30 cellular contexts compared by ENCODE assay signal in genomic region chr5:173340451-173340850, GRCh38.
"Had no signal": no experiment of that assay in that cellular context is flagged by ENCODE, and none has a peak within 500 bp of the region (broad histone marks: within the 10 kb centered on the region; RNA-seq: fewer than 3 reads in every experiment).

No MANE protein-coding gene starts in this region.

- H3K4me3 ChIP-seq: SJCRH30, SK-N-MC had no signal

- H3K9me3 ChIP-seq: SJCRH30 had no signal

- H3K27ac ChIP-seq: brain microvascular endothelial cell, RWPE1, SJCRH30, SK-N-MC, WERI-Rb-1 had no signal

- ATAC-seq: activated T-cell treated with anti-CD3 and anti-CD28 coated beads, Interleukin-2, amount 50 U/mL, for 72 hours; activated T-helper 17 cell treated with anti-CD3 and anti-CD28 coated beads, Interleukin-2, amount 50 U/mL, for 72 hours; PC-3 had no signal

- DNase-seq: activated CD4-positive, alpha-beta memory T cell treated with anti-CD3 and anti-CD28 coated beads, Interleukin-2, amount 10 ng/mL, durations not matched to agents 7 days and 5 days; activated CD4-positive, alpha-beta T cell treated with anti-CD3 and anti-CD28 coated beads for 1 hour; activated CD4-positive, alpha-beta T cell treated with anti-CD3 and anti-CD28 coated beads for 48 hours; activated CD4-positive, CD25-positive, alpha-beta regulatory T cell; activated effector memory CD4-positive, alpha-beta T cell treated with anti-CD3 and anti-CD28 coated beads, Interleukin-2, amount 50 U/mL, for 16 hours; activated naive CD4-positive, alpha-beta T cell; activated naive CD4-positive, alpha-beta T cell treated with anti-CD3 and anti-CD28 coated beads, Interleukin-2, amount 50 U/mL, for 16 hours; activated naive CD8-positive, alpha-beta T cell treated with anti-CD3 and anti-CD28 coated beads for 36 hours; activated T-cell treated with anti-CD3 and anti-CD28 coated beads, Interleukin-2, amount 50 U/mL, for 1 hour; activated T-cell treated with anti-CD3 and anti-CD28 coated beads, Interleukin-2, amount 50 U/mL, for 72 hours; amniotic stem cell; aorta; brain microvascular endothelial cell; NCI-H1105; NCI-H1417 treated with DMSO at 0.1 percent for 48 hours; NCI-H187 treated with DMSO at 0.1 percent for 48 hours; NCI-H2081 treated with DMSO at 0.1 percent for 48 hours; NCI-H510A; NCI-H526; NCI-H748 treated with DMSO at 0.1 percent for 48 hours; NK-92 treated with Interleukin-12 subunit alpha and Interleukin-12 subunit beta, amount 100 ng/mL, for 24 hours; PC-3; SHP77; SJCRH30; T1000; WERI-Rb-1 had no signal

- H3K27me3 ChIP-seq: brain microvascular endothelial cell, SJCRH30 had no signal

- H3K36me3 ChIP-seq: brain microvascular endothelial cell, SJCRH30, WERI-Rb-1 had no signal

- FAIRE-seq: RCC 7860 had no signal
